Comparison of ENCODE assay signal across 23 cellular contexts in the genomic region with DNA sequence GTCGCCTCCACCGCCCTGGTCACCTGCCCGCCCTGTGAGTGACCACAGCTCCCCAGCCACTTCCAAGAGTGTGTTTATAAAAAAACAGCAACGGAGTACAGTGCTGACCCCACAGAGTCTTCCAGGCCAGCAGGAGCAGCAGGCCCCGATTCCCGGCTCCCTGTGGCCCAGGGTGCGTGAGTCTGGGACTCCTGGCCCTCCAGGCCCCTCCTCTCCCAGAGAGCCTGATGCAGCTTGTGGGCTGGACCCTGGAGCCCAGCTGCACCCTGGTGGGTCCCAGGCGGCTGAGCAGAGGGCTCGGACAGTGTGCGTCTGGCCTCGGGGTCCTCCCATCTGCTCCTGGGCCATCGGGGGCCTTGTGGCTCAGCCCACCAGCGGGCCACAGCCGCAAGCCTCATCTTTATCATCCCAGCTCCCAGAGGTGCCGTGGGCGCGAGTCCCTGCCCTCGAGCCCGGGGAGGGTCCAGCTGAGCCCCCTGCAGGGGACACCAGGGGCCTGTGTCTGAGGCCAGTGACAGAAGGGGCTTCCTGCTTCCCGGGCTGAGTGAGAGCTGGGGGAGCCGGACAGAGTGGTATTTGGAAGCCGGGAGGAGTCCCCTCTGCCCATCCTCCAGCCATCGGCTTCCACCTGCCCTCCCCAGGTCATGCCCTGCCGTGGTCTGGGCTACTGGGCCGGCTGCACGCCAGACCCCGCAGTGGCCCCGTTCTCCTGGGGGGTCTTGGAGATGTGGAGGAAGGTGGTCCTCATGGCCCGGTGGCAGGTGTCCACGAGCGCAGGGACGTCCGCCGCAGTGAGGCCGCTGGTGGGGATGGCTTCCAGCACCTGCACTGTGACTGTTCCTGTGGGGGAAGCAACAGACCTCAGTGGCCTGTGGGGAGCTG. TPM values are rescaled to one million over a fixed set of nuclear protein-coding genes. Genes with fewer than 3 reads are reported as not detected.
DNase-seq lines count a peak whose midpoint lies in the region; ATAC-seq and TF ChIP-seq lines count a peak whose summit lies in the region.
"Had no signal": no experiment of that assay in that cellular context is flagged by ENCODE, and none has a peak within 500 bp of the region (broad histone marks: within the 10 kb centered on the region; RNA-seq: fewer than 3 reads in every experiment).

No MANE protein-coding gene starts in this region.

- no CpG with 5 or more reads among the region's 35 CpGs for WGBS in neuronal stem cell (ENCODE audit: extremely low coverage in 2 of 2, insufficient read length in 2 of 2, insufficient replicate concordance in 1 of 2), 2 donors

- H4K20me1 ChIP-seq in PC-9 (ENCODE audit: insufficient read depth), result no peaks in the 10 kb centered on the region; the same call in none of the 2 replicates

- H3K9ac ChIP-seq in neuronal stem cell (ENCODE audit: low read depth, low read length, poor library complexity), result no peak overlapping the region
- H3K9ac ChIP-seq: GM23248 had no signal

- no peaks in the 10 kb centered on the region for H3K79me1 ChIP-seq in neuronal stem cell (ENCODE audit: low read depth, low read length)

- H3K79me2 ChIP-seq in PC-9 (ENCODE audit: low read depth), result no peaks in the 10 kb centered on the region

- peak overlapping the region; percentile 35 for H3K18ac ChIP-seq in neuronal stem cell (ENCODE audit: low read length)

- peak overlapping the region; percentile 67 for H2BK120ac ChIP-seq in neuronal stem cell (ENCODE audit: low read depth, low read length)

- DNase-seq in PC-9 (no peak), endothelial cell (ENCODE audit: low spot score) (peak; percentile 59), neuronal stem cell (ENCODE audit: low spot score) (no peak), germinal center (ENCODE audit: low spot score) (no peak)
- DNase-seq in activated T-helper 1 cell treated with anti-CD3 and anti-CD28 coated beads, Interleukin-12 subunit alpha, Interleukin-12 subunit beta, Interleukin-2, Interleukin-4 antibody, amounts not matched to agents 30 ng/mL and 10 ng/mL and 1 ng/mL, durations not matched to agents 14 hours and 24 hours and 36 hours (ENCODE audit: low spot score), result no peak
- DNase-seq: activated CD4-positive, alpha-beta T cell treated with anti-CD3 and anti-CD28 coated beads, Interleukin-2, amount 10 ng/mL, durations not matched to agents 24 days and 14 days; activated naive CD8-positive, alpha-beta T cell treated with anti-CD3 and anti-CD28 coated beads, Interleukin-2, amount 50 U/mL, for 24 hours; GM23248; kidney; NCI-H1105; NCI-H2081 treated with DMSO at 0.1 percent for 48 hours; NCI-H510A; NK-92 treated with Interleukin-12 subunit alpha and Interleukin-12 subunit beta, amount 100 ng/mL, for 24 hours; posterior cingulate gyrus; stimulated activated CD4-positive, alpha-beta T cell treated with anti-CD3 and anti-CD28 coated beads, Interleukin-2, amount 100 ng/mL, for 48 hours; stomach; SW 1271 had no signal

- H2BK5ac ChIP-seq in neuronal stem cell (ENCODE audit: low read length), result no peak overlapping the region

- H4K8ac ChIP-seq in neuronal stem cell (ENCODE audit: low read depth, low read length), result no peak overlapping the region

- no peaks in the 10 kb centered on the region for H3K9me2 ChIP-seq in PC-9 (ENCODE audit: insufficient read depth)

- H3K4me2 ChIP-seq in PC-9, result no peak overlapping the region
- no peak overlapping the region for H3K4me2 ChIP-seq in neuronal stem cell (ENCODE audit: insufficient read depth, low read length, poor library complexity, severe bottlenecking)

- no peak overlapping the region for H3K4me3 ChIP-seq in PC-9
- no peak overlapping the region for H3K4me3 ChIP-seq in neuronal stem cell (ENCODE audit: low read length in 2 of 2)
- H3K4me3 ChIP-seq: coronary artery, GM23248, stomach had no signal

- H2BK12ac ChIP-seq in neuronal stem cell (ENCODE audit: low read length), result no peak overlapping the region

- H3K4me1 ChIP-seq in PC-9 (replicated peaks; ENCODE audit: insufficient read depth), result no peaks in the 10 kb centered on the region
- peaks cover 0 to 11% of the 10 kb centered on the region in 2 donors for H3K4me1 ChIP-seq in neuronal stem cell (ENCODE audit: control insufficient read depth in 2 of 2, insufficient read depth in 1 of 2, low read depth in 1 of 2, low read length in 2 of 2)

- peak overlapping the region; percentile 85 for H3K23ac ChIP-seq in neuronal stem cell (ENCODE audit: low read depth, low read length, poor library complexity)

- peaks cover 88% of the 10 kb centered on the region for H3K27me3 Mint-ChIP-seq in endothelial cell (ENCODE audit: unreplicated experiment)
- peaks cover 2% of the 10 kb centered on the region for H3K27me3 Mint-ChIP-seq in activated T-helper 1 cell treated with anti-CD3 and anti-CD28 coated beads, Interleukin-12 subunit alpha, Interleukin-12 subunit beta, Interleukin-2, Interleukin-4 antibody, amounts not matched to agents 30 ng/mL and 10 ng/mL and 1 ng/mL, durations not matched to agents 14 hours and 24 hours and 36 hours (ENCODE audit: insufficient read depth)
- H3K27me3 Mint-ChIP-seq: activated CD4-positive, alpha-beta T cell treated with anti-CD3 and anti-CD28 coated beads, Interleukin-2, amount 10 ng/mL, durations not matched to agents 24 days and 14 days; activated naive CD8-positive, alpha-beta T cell treated with anti-CD3 and anti-CD28 coated beads, Interleukin-2, amount 50 U/mL, for 24 hours; brain; natural killer cell treated with Interleukin-12 subunit alpha and Interleukin-12 subunit beta and Interleukin-15 and Interleukin-18, amount 100 ng/mL, for 72 hours had no signal

- no peak for ATAC-seq in HG03354 (IDR thresholded peaks at IDR 0.05; ENCODE audit: poor library complexity, severe bottlenecking, unreplicated experiment)
- ATAC-seq: activated naive CD8-positive, alpha-beta T cell treated with anti-CD3 and anti-CD28 coated beads, Interleukin-2, amount 50 U/mL, for 24 hours; natural killer cell treated with Interleukin-12 subunit alpha and Interleukin-12 subunit beta and Interleukin-15 and Interleukin-18, amount 100 ng/mL, for 72 hours had no signal

- H2BK15ac ChIP-seq in neuronal stem cell (ENCODE audit: low read length), result peak overlapping the region; percentile 26

- H2AFZ ChIP-seq in PC-9, result no peak overlapping the region
- H2AFZ ChIP-seq in neuronal stem cell (ENCODE audit: low read length), result no peak overlapping the region
- H2AFZ ChIP-seq: GM23248 had no signal

- H3K9me3 ChIP-seq in PC-9 (ENCODE audit: insufficient read depth, low read depth) (no peaks in the 10 kb centered on the region), neuronal stem cell (replicated peaks in 1 of 2; ENCODE audit: control insufficient read depth in 2 of 2, insufficient read depth in 1 of 2, low read depth in 1 of 2, low read length in 2 of 2) (no peaks in the 10 kb centered on the region)
- H3K9me3 ChIP-seq: stomach had no signal

- BruUV-seq in PC-9 (replicated peaks; lab: Mats Ljungman, UMichigan), result TSS peak; percentile 40

- no peak overlapping the region for H3K27ac ChIP-seq in PC-9
- H3K27ac ChIP-seq in neuronal stem cell (replicated peaks; ENCODE audit: low read length), result no peak overlapping the region
- H3K27ac ChIP-seq: coronary artery, GM23248, stomach had no signal

- H3K9me3 Mint-ChIP-seq in endothelial cell (ENCODE audit: unreplicated experiment), result no peaks in the 10 kb centered on the region
- no peaks in the 10 kb centered on the region for H3K9me3 Mint-ChIP-seq in activated T-helper 1 cell treated with anti-CD3 and anti-CD28 coated beads, Interleukin-12 subunit alpha, Interleukin-12 subunit beta, Interleukin-2, Interleukin-4 antibody, amounts not matched to agents 30 ng/mL and 10 ng/mL and 1 ng/mL, durations not matched to agents 14 hours and 24 hours and 36 hours
- H3K9me3 Mint-ChIP-seq: activated CD4-positive, alpha-beta T cell treated with anti-CD3 and anti-CD28 coated beads, Interleukin-2, amount 10 ng/mL, durations not matched to agents 24 days and 14 days; activated naive CD8-positive, alpha-beta T cell treated with anti-CD3 and anti-CD28 coated beads, Interleukin-2, amount 50 U/mL, for 24 hours; brain; mesothelial cell of epicardium; natural killer cell treated with Interleukin-12 subunit alpha and Interleukin-12 subunit beta and Interleukin-15 and Interleukin-18, amount 100 ng/mL, for 72 hours had no signal

- TF ChIP-seq CTCF in PC-9 (conservative IDR thresholded peaks at IDR 0.05), result no peak
- no peak for TF ChIP-seq CTCF in endothelial cell (IDR thresholded peaks at IDR 0.05; ENCODE audit: unreplicated experiment)

- peak overlapping the region; percentile 46 for H2AK5ac ChIP-seq in neuronal stem cell (ENCODE audit: low read depth, low read length)

- H4K91ac ChIP-seq in neuronal stem cell (ENCODE audit: low read depth, low read length, poor library complexity), result no peak overlapping the region

- H3K4ac ChIP-seq in neuronal stem cell (ENCODE audit: low read length), result no peak overlapping the region

- H3F3A ChIP-seq in PC-9 (ENCODE audit: insufficient read depth, low read depth), result peaks cover 8% of the 10 kb centered on the region; the same call in 1 of the 2 replicates

- peak overlapping the region; percentile 89 for H3K27ac Mint-ChIP-seq in endothelial cell (ENCODE audit: unreplicated experiment)
- H3K27ac Mint-ChIP-seq in activated T-helper 1 cell treated with anti-CD3 and anti-CD28 coated beads, Interleukin-12 subunit alpha, Interleukin-12 subunit beta, Interleukin-2, Interleukin-4 antibody, amounts not matched to agents 30 ng/mL and 10 ng/mL and 1 ng/mL, durations not matched to agents 14 hours and 24 hours and 36 hours, result no peak overlapping the region
- H3K27ac Mint-ChIP-seq: activated CD4-positive, alpha-beta T cell treated with anti-CD3 and anti-CD28 coated beads, Interleukin-2, amount 10 ng/mL, durations not matched to agents 24 days and 14 days; activated naive CD8-positive, alpha-beta T cell treated with anti-CD3 and anti-CD28 coated beads, Interleukin-2, amount 50 U/mL, for 24 hours; natural killer cell treated with Interleukin-12 subunit alpha and Interleukin-12 subunit beta and Interleukin-15 and Interleukin-18, amount 100 ng/mL, for 72 hours had no signal

- H3K36me3 Mint-ChIP-seq in endothelial cell (ENCODE audit: low read depth, unreplicated experiment), result peaks cover 25% of the 10 kb centered on the region
- no peaks in the 10 kb centered on the region for H3K36me3 Mint-ChIP-seq in activated T-helper 1 cell treated with anti-CD3 and anti-CD28 coated beads, Interleukin-12 subunit alpha, Interleukin-12 subunit beta, Interleukin-2, Interleukin-4 antibody, amounts not matched to agents 30 ng/mL and 10 ng/mL and 1 ng/mL, durations not matched to agents 14 hours and 24 hours and 36 hours (ENCODE audit: low read depth)
- H3K36me3 Mint-ChIP-seq: brain; natural killer cell treated with Interleukin-12 subunit alpha and Interleukin-12 subunit beta and Interleukin-15 and Interleukin-18, amount 100 ng/mL, for 72 hours had no signal

- H3K27me3 ChIP-seq in PC-9 (ENCODE audit: insufficient read depth, low read depth) (no peaks in the 10 kb centered on the region), neuronal stem cell (ENCODE audit: control insufficient read depth in 3 of 3, insufficient read depth in 3 of 3, low read depth in 1 of 3, low read length in 3 of 3) (no peaks in the 10 kb centered on the region)

- H3K36me3 ChIP-seq in PC-9 (ENCODE audit: low read depth), result no peaks in the 10 kb centered on the region
- H3K36me3 ChIP-seq in neuronal stem cell (replicated peaks in 1 of 2; ENCODE audit: control insufficient read depth in 2 of 2, insufficient read depth in 2 of 2, low read length in 2 of 2), result no peaks in the 10 kb centered on the region

- peak overlapping the region; percentile 37 for H3K4me3 Mint-ChIP-seq in endothelial cell (ENCODE audit: unreplicated experiment)
- no peak overlapping the region for H3K4me3 Mint-ChIP-seq in activated T-helper 1 cell treated with anti-CD3 and anti-CD28 coated beads, Interleukin-12 subunit alpha, Interleukin-12 subunit beta, Interleukin-2, Interleukin-4 antibody, amounts not matched to agents 30 ng/mL and 10 ng/mL and 1 ng/mL, durations not matched to agents 14 hours and 24 hours and 36 hours
- H3K4me3 Mint-ChIP-seq: activated CD4-positive, alpha-beta T cell treated with anti-CD3 and anti-CD28 coated beads, Interleukin-2, amount 10 ng/mL, durations not matched to agents 24 days and 14 days; activated naive CD8-positive, alpha-beta T cell treated with anti-CD3 and anti-CD28 coated beads, Interleukin-2, amount 50 U/mL, for 24 hours; brain; mesothelial cell of epicardium; natural killer cell treated with Interleukin-12 subunit alpha and Interleukin-12 subunit beta and Interleukin-15 and Interleukin-18, amount 100 ng/mL, for 72 hours had no signal

- intact Hi-C loops in PC-9 (cut with micrococcal nuclease; ENCODE audit: unreplicated experiment), result loop anchor here (10.0 kb wide), 1 partner anchor 51 kb away; no protein-coding TSS in a partner anchor
- intact Hi-C loops in activated T-helper 1 cell treated with anti-CD3 and anti-CD28 coated beads, Interleukin-12 subunit alpha, Interleukin-12 subunit beta, Interleukin-2, Interleukin-4 antibody, amounts not matched to agents 30 ng/mL and 10 ng/mL and 1 ng/mL, durations not matched to agents 14 hours and 24 hours and 36 hours (cut with micrococcal nuclease), result no loop called here

- peaks cover 18% of the 10 kb centered on the region for H3K4me1 Mint-ChIP-seq in endothelial cell (ENCODE audit: unreplicated experiment)
- H3K4me1 Mint-ChIP-seq in activated T-helper 1 cell treated with anti-CD3 and anti-CD28 coated beads, Interleukin-12 subunit alpha, Interleukin-12 subunit beta, Interleukin-2, Interleukin-4 antibody, amounts not matched to agents 30 ng/mL and 10 ng/mL and 1 ng/mL, durations not matched to agents 14 hours and 24 hours and 36 hours (ENCODE audit: low read depth), result no peaks in the 10 kb centered on the region
- H3K4me1 Mint-ChIP-seq: activated CD4-positive, alpha-beta T cell treated with anti-CD3 and anti-CD28 coated beads, Interleukin-2, amount 10 ng/mL, durations not matched to agents 24 days and 14 days; activated naive CD8-positive, alpha-beta T cell treated with anti-CD3 and anti-CD28 coated beads, Interleukin-2, amount 50 U/mL, for 24 hours; brain; mesothelial cell of epicardium had no signal

- H3K14ac ChIP-seq in neuronal stem cell (ENCODE audit: low read length), result peak overlapping the region; percentile 38

- POLR2A ChIA-PET in PC-9 (lab: Charles Lee; ENCODE audit: unreplicated experiment), result interaction anchor here (0.6 kb wide), 1 partner anchor 72 kb away, joined by 14 read pairs; no protein-coding TSS in a partner anchor

- CTCF ChIA-PET in PC-9 (lab: Charles Lee), result interaction anchor here (0.7 to 1.0 kb wide), 2 partner anchors 20 to 21 kb away, joined by 3 to 4 read pairs; no protein-coding TSS in a partner anchor

RNA-seq across cellular contexts. Expression of gene EGFL7, which starts 10.6 kb away (rescaled TPM):
- total RNA-seq in PC-9 (2021), result 53.1 and 70.7 TPM in 2 replicates
- total RNA-seq in endothelial cell (ENCODE audit: unreplicated experiment), result 945 TPM
- 33.1 TPM for polyA plus RNA-seq in neuronal stem cell (2013, experiment 1 of 2)
- polyA plus RNA-seq in neuronal stem cell (2013, experiment 2 of 2), result 32.0 TPM
- total RNA-seq in activated T-helper 1 cell treated with anti-CD3 and anti-CD28 coated beads, Interleukin-12 subunit alpha, Interleukin-12 subunit beta, Interleukin-2, Interleukin-4 antibody, amounts not matched to agents 30 ng/mL and 10 ng/mL and 1 ng/mL, durations not matched to agents 14 hours and 24 hours and 36 hours, result 2.4 and 2.5 TPM in 2 replicates

RNA-seq across cellular contexts. Expression of gene AGPAT2, which starts 13.9 kb away (rescaled TPM):
- total RNA-seq in PC-9 (2021), result 124 and 136 TPM in 2 replicates
- total RNA-seq in endothelial cell (ENCODE audit: unreplicated experiment), result 38.9 TPM
- polyA plus RNA-seq in neuronal stem cell (2013, experiment 1 of 2), result 3.7 TPM
- polyA plus RNA-seq in neuronal stem cell (2013, experiment 2 of 2), result 3.5 TPM
- total RNA-seq in activated T-helper 1 cell treated with anti-CD3 and anti-CD28 coated beads, Interleukin-12 subunit alpha, Interleukin-12 subunit beta, Interleukin-2, Interleukin-4 antibody, amounts not matched to agents 30 ng/mL and 10 ng/mL and 1 ng/mL, durations not matched to agents 14 hours and 24 hours and 36 hours, result 24.7 and 25.0 TPM in 2 replicates

RNA-seq across cellular contexts. Expression of gene DIPK1B, which starts 39.0 kb away (rescaled TPM):
- total RNA-seq in PC-9 (2021) (19.0 and 32.6 TPM in 2 replicates), endothelial cell (ENCODE audit: unreplicated experiment) (293 TPM)
- polyA plus RNA-seq in neuronal stem cell (2013, experiment 1 of 2), result 40.0 TPM
- polyA plus RNA-seq in neuronal stem cell (2013, experiment 2 of 2), result 39.1 TPM
- 0.47 and 0.88 TPM in 2 replicates for total RNA-seq in activated T-helper 1 cell treated with anti-CD3 and anti-CD28 coated beads, Interleukin-12 subunit alpha, Interleukin-12 subunit beta, Interleukin-2, Interleukin-4 antibody, amounts not matched to agents 30 ng/mL and 10 ng/mL and 1 ng/mL, durations not matched to agents 14 hours and 24 hours and 36 hours
- total RNA-seq: GM23248; LHCN-M2; natural killer cell treated with Interleukin-12 subunit alpha and Interleukin-12 subunit beta and Interleukin-15 and Interleukin-18, amount 100 ng/mL, for 72 hours had no signal
- polyA plus RNA-seq: GM23248 had no signal

Comparison
In these comparisons a context has a peak if more than half of its experiments do, and no peak if none do; other contexts are left out.
1. RNA of gene EGFL7, which starts 10.6 kb away (total RNA-seq): 945 TPM in endothelial cell (single experiment); 53.1 to 70.7 TPM in PC-9 and 2.4 to 2.5 TPM in activated T-helper 1 cell treated with anti-CD3 and anti-CD28 coated beads, Interleukin-12 subunit alpha, Interleukin-12 subunit beta, Interleukin-2, Interleukin-4 antibody, amounts not matched to agents 30 ng/mL and 10 ng/mL and 1 ng/mL, durations not matched to agents 14 hours and 24 hours and 36 hours; every median in the first group is over 10 times any median in the second.